ENCODE assay signal across 13 cellular contexts in genomic region chr3:128799650-128800049, GRCh38.
A peak's percentile ranks its signal among the peaks of the same experiment; 100 is the strongest.
DNase-seq lines count a peak whose midpoint lies in the region; ATAC-seq and TF ChIP-seq lines count a peak whose summit lies in the region.
"Had no signal": no experiment of that assay in that cellular context is flagged by ENCODE, and none has a peak within 500 bp of the region (broad histone marks: within the 10 kb centered on the region; RNA-seq: fewer than 3 reads in every experiment).

No MANE protein-coding gene starts in this region.

- H3K27me3 Mint-ChIP-seq in CD4-positive, CD25-positive, alpha-beta regulatory T cell = no peaks in the 10 kb centered on the region
- H3K27me3 Mint-ChIP-seq in Caco-2 (ENCODE audit: insufficient read depth, unreplicated experiment) (no peaks in the 10 kb centered on the region), memory B cell (no peaks in the 10 kb centered on the region)
- H3K27me3 Mint-ChIP-seq: IgD-negative memory B cell had no signal

- H3K9me3 Mint-ChIP-seq in CD4-positive, CD25-positive, alpha-beta regulatory T cell = no peaks in the 10 kb centered on the region
- H3K9me3 Mint-ChIP-seq in Caco-2 (ENCODE audit: unreplicated experiment) (no peaks in the 10 kb centered on the region), memory B cell (no peaks in the 10 kb centered on the region)
- H3K9me3 Mint-ChIP-seq in activated naive CD4-positive, alpha-beta T cell treated with anti-CD3 and anti-CD28 coated beads, Interleukin-2, amount 50 U/mL, for 72 hours = no peaks in the 10 kb centered on the region
- H3K9me3 Mint-ChIP-seq: IgD-negative memory B cell, nephron progenitor cell had no signal

- no peak for TF ChIP-seq CTCF in Caco-2 (IDR thresholded peaks at IDR 0.05; ENCODE audit: insufficient read depth in 1 of 2, low read depth in 1 of 2, low read length in 1 of 2, severe bottlenecking in 1 of 2, unreplicated experiment in 1 of 2)

- CTCF ChIA-PET in Caco-2 (lab: Charles Lee) = interaction anchor here (0.6 kb wide), 1 partner anchor 423 kb away, joined by 3 read pairs; no protein-coding TSS in a partner anchor

- no peaks in the 10 kb centered on the region for H3K27me3 ChIP-seq in CD4-positive, CD25-positive, alpha-beta regulatory T cell (ENCODE audit: control insufficient read depth, insufficient read depth, low read length)
- H3K27me3 ChIP-seq in Caco-2 (replicated peaks; ENCODE audit: control insufficient read depth, insufficient read depth, low read length) = no peaks in the 10 kb centered on the region
- H3K27me3 ChIP-seq: Peyer's patch had no signal

- BruUV-seq in Caco-2 (replicated peaks; lab: Mats Ljungman, UMichigan) = TSS peak; percentile 18

- POLR2A ChIA-PET in Caco-2 (lab: Charles Lee) = no interaction called here

- peak overlapping the region; percentile 73 to 95 (median 80) for H3K27ac Mint-ChIP-seq in CD4-positive, CD25-positive, alpha-beta regulatory T cell
- H3K27ac Mint-ChIP-seq in Caco-2 (ENCODE audit: unreplicated experiment) (peak overlapping the region; percentile 42), memory B cell (peak overlapping the region; percentile 78)
- H3K27ac Mint-ChIP-seq in activated naive CD4-positive, alpha-beta T cell treated with anti-CD3 and anti-CD28 coated beads, Interleukin-2, amount 50 U/mL, for 72 hours = peak overlapping the region; percentile 95 to 100
- H3K27ac Mint-ChIP-seq: nephron progenitor cell had no signal

- H3K4me1 Mint-ChIP-seq in CD4-positive, CD25-positive, alpha-beta regulatory T cell = peaks cover 41 to 70% (median 56%) of the 10 kb centered on the region in 4 donors
- no peaks in the 10 kb centered on the region for H3K4me1 Mint-ChIP-seq in Caco-2 (ENCODE audit: low read depth, unreplicated experiment)
- H3K4me1 Mint-ChIP-seq in memory B cell = peaks cover 21% of the 10 kb centered on the region

- peak in 1 of 3 donors; percentile 17 for DNase-seq in CD4-positive, CD25-positive, alpha-beta regulatory T cell
- DNase-seq in Caco-2 (no peak), memory B cell (ENCODE audit: low spot score in 2 of 2) (no peak), glomerular visceral epithelial cell (ENCODE audit: extremely low spot score) (no peak), HCEC 1CT (no peak)
- DNase-seq in activated naive CD4-positive, alpha-beta T cell treated with anti-CD3 and anti-CD28 coated beads, Interleukin-2, amount 50 U/mL, for 72 hours (ENCODE audit: low spot score in 2 of 2) = no peak
- DNase-seq: NCI-H146, NCI-H510A treated with DMSO at 0.1 percent for 48 hours, nephron progenitor cell, Peyer's patch had no signal

- peaks cover 41% of the 10 kb centered on the region for H3K36me3 ChIP-seq in CD4-positive, CD25-positive, alpha-beta regulatory T cell (ENCODE audit: control insufficient read depth, insufficient read depth, low read length)
- peaks cover 6% of the 10 kb centered on the region for H3K36me3 ChIP-seq in Caco-2 (ENCODE audit: control insufficient read depth, insufficient read depth, low read length)

- intact Hi-C loops in Caco-2 (cut with micrococcal nuclease; ENCODE audit: unreplicated experiment) = loop anchor here (10.0 kb wide), 1 partner anchor 75 kb away; the partner anchor contains the start of gene RAB7A

- ATAC-seq in CD4-positive, CD25-positive, alpha-beta regulatory T cell (ENCODE audit: low read depth in 2 of 2) = no peak
- peak; percentile 44 to 50 for ATAC-seq in activated naive CD4-positive, alpha-beta T cell treated with anti-CD3 and anti-CD28 coated beads, Interleukin-2, amount 50 U/mL, for 72 hours
- ATAC-seq in memory B cell (ENCODE audit: low read depth) (no peak), GM21528 (IDR thresholded peaks at IDR 0.05; ENCODE audit: low FRiP score, unreplicated experiment) (no peak), HG02970 (IDR thresholded peaks at IDR 0.05; ENCODE audit: low FRiP score, unreplicated experiment) (no peak)

- peaks cover 50% of the 10 kb centered on the region for H3K4me1 ChIP-seq in CD4-positive, CD25-positive, alpha-beta regulatory T cell (ENCODE audit: control insufficient read depth, insufficient read depth, low read length, poor library complexity, severe bottlenecking)
- H3K4me1 ChIP-seq in Caco-2 = no peaks in the 10 kb centered on the region

- peak overlapping the region; percentile 60 for H3K27ac ChIP-seq in CD4-positive, CD25-positive, alpha-beta regulatory T cell (ENCODE audit: insufficient read depth, low read length, poor library complexity, severe bottlenecking)

- H3K36me3 Mint-ChIP-seq in CD4-positive, CD25-positive, alpha-beta regulatory T cell = peaks cover 35% of the 10 kb centered on the region
- H3K36me3 Mint-ChIP-seq in Caco-2 (ENCODE audit: insufficient read depth, unreplicated experiment) (peaks cover 87% of the 10 kb centered on the region), memory B cell (peaks cover 29% of the 10 kb centered on the region)
- peaks cover 35 to 60% of the 10 kb centered on the region in 2 donors for H3K36me3 Mint-ChIP-seq in activated naive CD4-positive, alpha-beta T cell treated with anti-CD3 and anti-CD28 coated beads, Interleukin-2, amount 50 U/mL, for 72 hours

- H3K4me3 Mint-ChIP-seq in CD4-positive, CD25-positive, alpha-beta regulatory T cell = peak overlapping the region in 3 of 4 donors; percentile 9 to 46 (median 29)
- no peak overlapping the region for H3K4me3 Mint-ChIP-seq in Caco-2 (ENCODE audit: unreplicated experiment)
- no peak overlapping the region for H3K4me3 Mint-ChIP-seq in memory B cell
- H3K4me3 Mint-ChIP-seq: IgD-negative memory B cell, nephron progenitor cell had no signal

- peak overlapping the region; percentile 11 for H3K4me3 ChIP-seq in CD4-positive, CD25-positive, alpha-beta regulatory T cell (ENCODE audit: low read depth, low read length)
- H3K4me3 ChIP-seq in Caco-2 (ENCODE audit: low read depth, low read length) = no peak overlapping the region
- H3K4me3 ChIP-seq: Peyer's patch had no signal

- no peaks in the 10 kb centered on the region for H3K9me3 ChIP-seq in CD4-positive, CD25-positive, alpha-beta regulatory T cell (ENCODE audit: control insufficient read depth in 2 of 2, low read length in 2 of 2)
- H3K9me3 ChIP-seq in Caco-2 = no peaks in the 10 kb centered on the region
- H3K9me3 ChIP-seq: Peyer's patch had no signal

Comparison
In these comparisons a context has a peak if more than half of its experiments do, and no peak if none do; other contexts are left out.
1. ATAC-seq: peak in activated naive CD4-positive, alpha-beta T cell treated with anti-CD3 and anti-CD28 coated beads, Interleukin-2, amount 50 U/mL, for 72 hours (2 of 2); none in CD4-positive, CD25-positive, alpha-beta regulatory T cell (0 of 2), memory B cell (single experiment), GM21528 (single experiment) and HG02970 (single experiment).
2. H3K27ac Mint-ChIP-seq: peak in every context shown above with its lines; median percentile 98 in activated naive CD4-positive, alpha-beta T cell treated with anti-CD3 and anti-CD28 coated beads, Interleukin-2, amount 50 U/mL, for 72 hours; 80 in CD4-positive, CD25-positive, alpha-beta regulatory T cell; 78 in memory B cell; 42 in Caco-2.
3. H3K4me3 Mint-ChIP-seq: peak in CD4-positive, CD25-positive, alpha-beta regulatory T cell (3 of 4); none in Caco-2 (single experiment) and memory B cell (single experiment).